ENCODE assay signal across 22 cellular contexts in genomic region chr4:164615964-164616363, GRCh38.
"Had no signal": no experiment of that assay in that cellular context is flagged by ENCODE, and none has a peak within 500 bp of the region (broad histone marks: within the 10 kb centered on the region; RNA-seq: fewer than 3 reads in every experiment).

No MANE protein-coding gene starts in this region.

- H3K36me3 ChIP-seq: SJCRH30 had no signal

- ATAC-seq: Panc1, Right ventricle myocardium inferior, SK-N-SH treated with all-trans-retinoic acid at 6 μM for 48 hours had no signal

- H3K4me3 ChIP-seq: SJCRH30 had no signal

- H3K27ac ChIP-seq: RWPE1, SJCRH30 had no signal

- H3K9me3 ChIP-seq: SJCRH30 had no signal

- H3K4me1 ChIP-seq: SJCRH30 had no signal

- DNase-seq: KBM-7, MV-4-11, NCI-H1048, NCI-H1105 treated with DMSO at 0.1 percent for 48 hours, NCI-H1417 treated with DMSO at 0.1 percent for 48 hours, NCI-H146, NCI-H1694 treated with DMSO at 0.1 percent for 48 hours, NCI-H1930, NCI-H2081, NCI-H2107, NCI-H2227 treated with DMSO at 0.1 percent for 48 hours, NCI-H446, NCI-H510A, NCI-H524 treated with DMSO at 0.1 percent for 48 hours, NCI-H69, NCI-H774, SHP77 treated with DMSO at 0.1 percent for 48 hours, SJCRH30 had no signal

- H3K27me3 ChIP-seq: SJCRH30 had no signal
